In genomic region chr12:93183940-93184663, GRCh38 we compare ENCODE assay signal across 1 cellular context.
TF ChIP-seq lines count a peak whose summit lies in the region.

No MANE protein-coding gene starts in this region.

TF ChIP-seq in K562, 482 proteins besides CTCF, POLR2A, EP300 and RAD21 (continued from another document and continues in another):
- TF ChIP-seq PBX2 (CRISPR knock-in tag; IDR thresholded peaks at IDR 0.05; ENCODE audit: low read depth) (no peak), PBX2 (tag; conservative IDR thresholded peaks at IDR 0.05; ENCODE audit: low read depth) (peak; percentile 88), MTA2 (IDR thresholded peaks at IDR 0.05; ENCODE audit: low read depth) (0 out of 2 replicates have a peak, but pooled peaks have one; percentile 7), ZNF133 (CRISPR knock-in tag; IDR thresholded peaks at IDR 0.05) (no peak), YBX1 (IDR thresholded peaks at IDR 0.05) (no peak), SMARCA5 (IDR thresholded peaks at IDR 0.05) (peak; percentile 32; the same call in 1 of the 2 replicates), CREB3 (tag; conservative IDR thresholded peaks at IDR 0.05; ENCODE audit: low read depth) (peak; percentile 50; the same call in 1 of the 2 replicates), ZBTB26 (CRISPR knock-in tag; IDR thresholded peaks at IDR 0.05) (peak; percentile 86), MTA3 (IDR thresholded peaks at IDR 0.05; ENCODE audit: borderline replicate concordance) (no peak), SOX6 (IDR thresholded peaks at IDR 0.05) (peak; percentile 71; the same call in 1 of the 2 replicates), SNAPC5 (CRISPR knock-in tag; IDR thresholded peaks at IDR 0.05) (no peak), TAF1 (IDR thresholded peaks at IDR 0.05; ENCODE audit: control insufficient read depth, extremely low read depth, insufficient read depth, low read length, severe bottlenecking) (no peak), POLR3A (IDR thresholded peaks at IDR 0.05; ENCODE audit: borderline replicate concordance, extremely low read depth, insufficient read depth, insufficient read length) (no peak), LARP7 (IDR thresholded peaks at IDR 0.05) (0 out of 2 replicates have a peak, but pooled peaks have one; percentile 49), MCM2 (IDR thresholded peaks at IDR 0.05; ENCODE audit: low read depth) (no peak), ZNF79 (CRISPR knock-in tag; IDR thresholded peaks at IDR 0.05; ENCODE audit: low read depth) (0 out of 2 replicates have a peak, but pooled peaks have one; percentile 10), BCOR (IDR thresholded peaks at IDR 0.05) (0 out of 2 replicates have a peak, but pooled peaks have one; percentile 32), BMI1 (IDR thresholded peaks at IDR 0.05; ENCODE audit: low read length) (no peak), GABPA (tag; conservative IDR thresholded peaks at IDR 0.05; ENCODE audit: low read depth) (peak; percentile 74), VEZF1 (CRISPR knock-in tag; IDR thresholded peaks at IDR 0.05) (no peak; the same call in 1 of the 2 replicates), FOSL1 (tag; conservative IDR thresholded peaks at IDR 0.05) (0 out of 2 replicates have a peak, but pooled peaks have one; percentile 28), TEAD4 (IDR thresholded peaks at IDR 0.05; ENCODE audit: low read length) (peak; percentile 39; the same call in 1 of the 2 replicates), TEAD4 (CRISPR knock-in tag; IDR thresholded peaks at IDR 0.05; ENCODE audit: borderline replicate concordance) (no peak), ZNF75A (CRISPR knock-in tag; IDR thresholded peaks at IDR 0.05) (no peak), SRSF1 (IDR thresholded peaks at IDR 0.05; ENCODE audit: low read depth, low read length) (no peak), LEF1 (IDR thresholded peaks at IDR 0.05) (peak; percentile 59; the same call in 1 of the 2 replicates), MGA (IDR thresholded peaks at IDR 0.05) (peak; percentile 39; the same call in 1 of the 2 replicates), HBP1 (CRISPR knock-in tag; IDR thresholded peaks at IDR 0.05) (peak; percentile 87; the same call in 1 of the 2 replicates), ZBTB2 (IDR thresholded peaks at IDR 0.05) (no peak), TGIF2 (CRISPR knock-in tag; IDR thresholded peaks at IDR 0.05) (no peak), KLF16 (IDR thresholded peaks at IDR 0.05) (no peak), ZNF639 (CRISPR knock-in tag; conservative IDR thresholded peaks at IDR 0.05 in 1 of 2, IDR thresholded peaks at IDR 0.05 in 1 of 2) (peak in 1 of 2 experiments; percentile 59; a peak in 1 of 4 replicates)
